Comparison of ENCODE assay signal across 18 cellular contexts in genomic region chr14:83826838-83827237, GRCh38.
DNase-seq lines count a peak whose midpoint lies in the region; ATAC-seq and TF ChIP-seq lines count a peak whose summit lies in the region.
"Had no signal": no experiment of that assay in that cellular context is flagged by ENCODE, and none has a peak within 500 bp of the region (broad histone marks: within the 10 kb centered on the region; RNA-seq: fewer than 3 reads in every experiment).

No MANE protein-coding gene starts in this region.

- H3K4me1 ChIP-seq in endodermal cell (ENCODE audit: control insufficient read depth, insufficient read depth, low read length), result no peaks in the 10 kb centered on the region

- no peaks in the 10 kb centered on the region for H3K9me3 Mint-ChIP-seq in endodermal cell

- no peak overlapping the region for H3K27ac Mint-ChIP-seq in endodermal cell
- H3K27ac Mint-ChIP-seq: activated CD4-positive, alpha-beta T cell treated with anti-CD3 and anti-CD28 coated beads for 36 hours; stimulated activated effector memory CD8-positive, alpha-beta T cell treated with anti-CD3 and anti-CD28 coated beads, Interleukin-12 subunit alpha, Interleukin-12 subunit beta, amount 100 ng/mL, for 72 hours; T-cell had no signal

- WGBS in endodermal cell (ENCODE audit: insufficient coverage in 1 of 2, insufficient read length in 1 of 2), 2 experiments, result 84 to 94% methylated on average over 6 of the region's 6 CpGs

- no peaks in the 10 kb centered on the region for H3K36me3 Mint-ChIP-seq in endodermal cell (ENCODE audit: low read depth)
- H3K36me3 Mint-ChIP-seq: stimulated activated effector memory CD8-positive, alpha-beta T cell treated with anti-CD3 and anti-CD28 coated beads, Interleukin-12 subunit alpha, Interleukin-12 subunit beta, amount 100 ng/mL, for 72 hours; T-cell had no signal

- no peaks in the 10 kb centered on the region for H3K4me1 Mint-ChIP-seq in endodermal cell
- H3K4me1 Mint-ChIP-seq: activated CD4-positive, alpha-beta T cell treated with anti-CD3 and anti-CD28 coated beads for 36 hours; stimulated activated effector memory CD8-positive, alpha-beta T cell treated with anti-CD3 and anti-CD28 coated beads, Interleukin-12 subunit alpha, Interleukin-12 subunit beta, amount 100 ng/mL, for 72 hours; T-cell had no signal

- H3K9ac ChIP-seq in endodermal cell (ENCODE audit: extremely low read depth, low read length, poor library complexity, severe bottlenecking), result no peak overlapping the region

- no peaks in the 10 kb centered on the region for H3K27me3 Mint-ChIP-seq in endodermal cell (ENCODE audit: insufficient read depth)
- H3K27me3 Mint-ChIP-seq: activated CD4-positive, alpha-beta T cell treated with anti-CD3 and anti-CD28 coated beads for 36 hours; T-cell had no signal

- TF ChIP-seq CTCF in choroid plexus epithelial cell (conservative IDR thresholded peaks at IDR 0.05; ENCODE audit: low read depth, low read length) (peak; percentile 14), endodermal cell (conservative IDR thresholded peaks at IDR 0.05) (no peak)

- H3K4me3 ChIP-seq in choroid plexus epithelial cell (ENCODE audit: low read depth, low read length) (no peak overlapping the region), endodermal cell (ENCODE audit: low read length) (no peak overlapping the region)

- no peak for ATAC-seq in GM21717 (IDR thresholded peaks at IDR 0.05; ENCODE audit: unreplicated experiment)
- ATAC-seq: activated CD4-positive, alpha-beta T cell treated with anti-CD3 and anti-CD28 coated beads for 36 hours; activated T-cell treated with anti-CD3 and anti-CD28 coated beads, Interleukin-2, amount 50 U/mL, for 4 hours; stimulated activated effector memory CD8-positive, alpha-beta T cell treated with anti-CD3 and anti-CD28 coated beads, Interleukin-12 subunit alpha, Interleukin-12 subunit beta, amount 100 ng/mL, for 72 hours; T-cell had no signal

- H3K9me3 ChIP-seq in endodermal cell (ENCODE audit: control insufficient read depth, low read length), result no peaks in the 10 kb centered on the region

- H3K4me3 Mint-ChIP-seq in endodermal cell, result no peak overlapping the region
- H3K4me3 Mint-ChIP-seq: activated CD4-positive, alpha-beta T cell treated with anti-CD3 and anti-CD28 coated beads for 36 hours; activated T-cell treated with anti-CD3 and anti-CD28 coated beads, Interleukin-2, amount 50 U/mL, for 4 hours; stimulated activated effector memory CD8-positive, alpha-beta T cell treated with anti-CD3 and anti-CD28 coated beads, Interleukin-12 subunit alpha, Interleukin-12 subunit beta, amount 100 ng/mL, for 72 hours; T-cell had no signal

- no peaks in the 10 kb centered on the region for H3K36me3 ChIP-seq in endodermal cell (ENCODE audit: control insufficient read depth, insufficient read depth, low read length)

- no peaks in the 10 kb centered on the region for H3K27me3 ChIP-seq in endodermal cell (ENCODE audit: control insufficient read depth, insufficient read depth, low read length, poor library complexity, severe bottlenecking)

- no peak overlapping the region for H3K27ac ChIP-seq in endodermal cell (ENCODE audit: low read depth, low read length)
- H3K27ac ChIP-seq: C4-2B had no signal

- peak; percentile 26 for DNase-seq in ELR (ENCODE audit: low read depth)
- peak; percentile 24 for DNase-seq in NCI-H2227 treated with DMSO at 0.1 percent for 48 hours (lab: John Stamatoyannopoulos, UW)
- peak; percentile 49 for DNase-seq in choroid plexus epithelial cell (ENCODE audit: low read depth)
- peak; percentile 26 for DNase-seq in retina
- no peak for DNase-seq in endodermal cell
- DNase-seq in NCI-H1694 (lab: John Stamatoyannopoulos, UW), result no peak
- DNase-seq in NCI-H510A (lab: John Stamatoyannopoulos, UW), result no peak
- DNase-seq: activated CD4-positive, alpha-beta T cell treated with anti-CD3 and anti-CD28 coated beads for 36 hours; activated T-cell treated with anti-CD3 and anti-CD28 coated beads, Interleukin-2, amount 50 U/mL, for 4 hours; DMS79 treated with DMSO at 0.1 percent for 48 hours; GOT3; islet precursor cell; NCI-H2171; stimulated activated CD4-positive, alpha-beta T cell treated with anti-CD3 and anti-CD28 coated beads, Interleukin-4, amount 100 ng/mL, for 24 hours; T-cell had no signal

Comparison
In these comparisons a context has a peak if more than half of its experiments do, and no peak if none do; other contexts are left out.
1. DNase-seq: peak in ELR (single experiment), NCI-H2227 treated with DMSO at 0.1 percent for 48 hours (single experiment), choroid plexus epithelial cell (single experiment) and retina (single experiment); none in endodermal cell (single experiment), NCI-H1694 (single experiment) and NCI-H510A (single experiment).